ENCODE assay signal across 13 cellular contexts in the genomic region with DNA sequence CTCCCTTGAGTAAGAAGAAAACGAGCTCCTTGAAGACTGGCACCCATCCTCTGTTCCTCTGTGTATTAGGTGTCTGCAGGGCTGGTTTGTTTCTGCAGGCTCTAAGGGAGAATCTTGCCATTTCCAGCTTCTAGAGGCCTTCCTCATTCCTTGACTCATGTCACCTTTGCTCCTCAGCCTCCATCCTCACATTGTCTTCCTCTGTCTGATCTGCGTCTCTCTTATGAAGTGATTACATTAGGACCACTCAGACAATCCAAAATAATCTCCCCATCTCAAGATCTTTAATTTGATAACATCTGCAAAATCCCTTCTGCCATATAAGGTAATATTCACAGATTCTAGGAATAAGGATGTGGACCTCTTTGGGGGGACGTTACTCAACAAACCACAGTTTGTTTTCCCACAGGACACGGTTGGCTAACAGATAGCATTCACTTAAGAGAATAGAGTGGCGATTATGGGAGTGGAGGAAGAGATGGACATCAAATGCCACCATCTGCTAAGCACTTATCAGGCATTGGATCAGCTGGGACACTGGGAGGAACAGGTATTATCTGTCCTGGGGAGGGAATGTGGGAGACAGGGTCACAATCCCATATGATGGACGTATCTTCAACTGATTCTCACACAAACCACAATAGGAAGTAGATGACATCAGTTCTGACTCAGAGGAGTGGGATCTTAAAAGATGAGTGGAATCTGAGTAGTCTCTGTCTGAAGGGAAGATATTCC. TPM values are rescaled to one million over a fixed set of nuclear protein-coding genes. Genes with fewer than 3 reads are reported as not detected.
DNase-seq lines count a peak whose midpoint lies in the region; ATAC-seq, FAIRE-seq and TF ChIP-seq lines count a peak whose summit lies in the region.
"Had no signal": no experiment of that assay in that cellular context is flagged by ENCODE, and none has a peak within 500 bp of the region (broad histone marks: within the 10 kb centered on the region; RNA-seq: fewer than 3 reads in every experiment).

No MANE protein-coding gene starts in this region.

- TF ChIP-seq EP300 in A549 (IDR thresholded peaks at IDR 0.05) (no peak), sigmoid colon (IDR thresholded peaks at IDR 0.05) (no peak)

- H3K4me3 ChIP-seq in A549: no peak overlapping the region
- H3K4me3 ChIP-seq in sigmoid colon: no peak overlapping the region
- H3K4me3 ChIP-seq: lung had no signal

- H3K27me3 ChIP-seq in foreskin keratinocyte (no peaks in the 10 kb centered on the region), sigmoid colon (no peaks in the 10 kb centered on the region)

- no peak for FAIRE-seq in A549 (lab: Jason Lieb, UNC)

- H3K4me1 ChIP-seq in A549: no peaks in the 10 kb centered on the region
- peaks cover 12% of the 10 kb centered on the region for H3K4me1 ChIP-seq in foreskin keratinocyte
- H3K4me1 ChIP-seq in sigmoid colon: peaks cover 0 to 11% (median 2%) of the 10 kb centered on the region in 4 donors

- ATAC-seq in A549 (peak; percentile 68 to 71; a peak in 3 of 6 replicates), foreskin keratinocyte (peak; percentile 99)
- ATAC-seq: sciatic nerve had no signal

- peak; percentile 23 to 28 for DNase-seq in A549 (ENCODE audit: low read depth in 1 of 2, low spot score in 1 of 2)
- peak; percentile 45 for DNase-seq in H4 (ENCODE audit: low spot score)
- peak; percentile 18 for DNase-seq in T1000 (lab: John Stamatoyannopoulos, UW)
- DNase-seq in foreskin keratinocyte: peak; percentile 78 to 89
- DNase-seq in HuH-7 (ENCODE audit: low spot score): no peak
- DNase-seq in cerebellar cortex (ENCODE audit: low spot score): no peak
- DNase-seq in sigmoid colon: no peak
- DNase-seq in ecto neural progenitor cell (ENCODE audit: low spot score): no peak
- DNase-seq: activated CD4-positive, alpha-beta T cell treated with anti-CD3 and anti-CD28 coated beads for 4 hours; NCI-H1694; OCI-M1 had no signal

- POLR2A ChIA-PET in A549 (lab: Yijun Ruan, JAX): no interaction called here

- WGBS in A549 (ENCODE audit: missing lambda C conversion rate): 51% methylated on average over 6 of the region's 6 CpGs
- 66 to 74% methylated on average over 6 of the region's 6 CpGs for WGBS in sigmoid colon, 2 donors

- intact Hi-C loops in sigmoid colon (cut with DNase I): no loop called here

- TF ChIP-seq CTCF in A549 (IDR thresholded peaks at IDR 0.05): no peak
- TF ChIP-seq CTCF in foreskin keratinocyte (conservative IDR thresholded peaks at IDR 0.05): no peak
- no peak for TF ChIP-seq CTCF in sigmoid colon (IDR thresholded peaks at IDR 0.05)

- CTCF ChIA-PET in A549 (lab: Yijun Ruan, JAX): interaction anchor here (0.9 kb wide), 1 partner anchor 276 kb away, joined by 3 read pairs; no protein-coding TSS in a partner anchor

- H3K9me3 ChIP-seq in A549: no peaks in the 10 kb centered on the region
- H3K9me3 ChIP-seq in sigmoid colon: no peaks in the 10 kb centered on the region

- no peaks in the 10 kb centered on the region for H3K36me3 ChIP-seq in sigmoid colon

- 0 out of 3 replicates have a peak overlapping the region, but pooled peaks have one; percentile 1 for H3K4me2 ChIP-seq in A549

- peak overlapping the region in 1 of 2 experiments; percentile 28; a peak in 1 of 6 replicates for H3K27ac ChIP-seq in A549
- H3K27ac ChIP-seq in foreskin keratinocyte: peak overlapping the region; percentile 3
- H3K27ac ChIP-seq in sigmoid colon: no peak overlapping the region

- TF ChIP-seq POLR2A in A549 (IDR thresholded peaks at IDR 0.05; ENCODE audit: low read length): no peak
- TF ChIP-seq POLR2A in sigmoid colon (IDR thresholded peaks at IDR 0.05): no peak

- no peak for TF ChIP-seq RAD21 in A549 (conservative IDR thresholded peaks at IDR 0.05 in 1 of 2, IDR thresholded peaks at IDR 0.05 in 1 of 2)

TF ChIP-seq in A549, 52 proteins besides CTCF, POLR2A, EP300 and RAD21:
- TF ChIP-seq, protein P1, sequence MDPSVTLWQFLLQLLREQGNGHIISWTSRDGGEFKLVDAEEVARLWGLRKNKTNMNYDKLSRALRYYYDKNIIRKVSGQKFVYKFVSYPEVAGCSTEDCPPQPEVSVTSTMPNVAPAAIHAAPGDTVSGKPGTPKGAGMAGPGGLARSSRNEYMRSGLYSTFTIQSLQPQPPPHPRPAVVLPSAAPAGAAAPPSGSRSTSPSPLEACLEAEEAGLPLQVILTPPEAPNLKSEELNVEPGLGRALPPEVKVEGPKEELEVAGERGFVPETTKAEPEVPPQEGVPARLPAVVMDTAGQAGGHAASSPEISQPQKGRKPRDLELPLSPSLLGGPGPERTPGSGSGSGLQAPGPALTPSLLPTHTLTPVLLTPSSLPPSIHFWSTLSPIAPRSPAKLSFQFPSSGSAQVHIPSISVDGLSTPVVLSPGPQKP (IDR thresholded peaks at IDR 0.05; ENCODE audit: low read depth, low read length): no peak
- TF ChIP-seq MYC (IDR thresholded peaks at IDR 0.05; ENCODE audit: borderline replicate concordance, low read length) (no peak), HOXB5 (CRISPR knock-in tag; IDR thresholded peaks at IDR 0.05) (no peak), FOSB (CRISPR knock-in tag; IDR thresholded peaks at IDR 0.05) (no peak), CHD2 (IDR thresholded peaks at IDR 0.05; ENCODE audit: low read length, partially characterized antibody) (no peak), ZFP36 (IDR thresholded peaks at IDR 0.05; ENCODE audit: borderline replicate concordance, partially characterized antibody) (no peak), NFE2L2 (conservative IDR thresholded peaks at IDR 0.05; ENCODE audit: low read length) (no peak), HDAC2 (IDR thresholded peaks at IDR 0.05) (no peak), EHF (CRISPR knock-in tag; IDR thresholded peaks at IDR 0.05) (no peak), ESRRA (IDR thresholded peaks at IDR 0.05; ENCODE audit: borderline replicate concordance, low read length) (no peak), JUNB (IDR thresholded peaks at IDR 0.05) (no peak), PHF8 (IDR thresholded peaks at IDR 0.05; ENCODE audit: borderline replicate concordance, low read depth) (no peak), EHMT2 (IDR thresholded peaks at IDR 0.05; ENCODE audit: low read depth) (no peak)
- TF ChIP-seq, protein P2, sequence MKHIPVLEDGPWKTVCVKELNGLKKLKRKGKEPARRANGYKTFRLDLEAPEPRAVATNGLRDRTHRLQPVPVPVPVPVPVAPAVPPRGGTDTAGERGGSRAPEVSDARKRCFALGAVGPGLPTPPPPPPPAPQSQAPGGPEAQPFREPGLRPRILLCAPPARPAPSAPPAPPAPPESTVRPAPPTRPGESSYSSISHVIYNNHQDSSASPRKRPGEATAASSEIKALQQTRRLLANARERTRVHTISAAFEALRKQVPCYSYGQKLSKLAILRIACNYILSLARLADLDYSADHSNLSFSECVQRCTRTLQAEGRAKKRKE (CRISPR knock-in tag; IDR thresholded peaks at IDR 0.05; ENCODE audit: low read depth): no peak
- TF ChIP-seq, protein P3, sequence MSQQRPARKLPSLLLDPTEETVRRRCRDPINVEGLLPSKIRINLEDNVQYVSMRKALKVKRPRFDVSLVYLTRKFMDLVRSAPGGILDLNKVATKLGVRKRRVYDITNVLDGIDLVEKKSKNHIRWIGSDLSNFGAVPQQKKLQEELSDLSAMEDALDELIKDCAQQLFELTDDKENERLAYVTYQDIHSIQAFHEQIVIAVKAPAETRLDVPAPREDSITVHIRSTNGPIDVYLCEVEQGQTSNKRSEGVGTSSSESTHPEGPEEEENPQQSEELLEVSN (IDR thresholded peaks at IDR 0.05; ENCODE audit: borderline replicate concordance, low read depth): no peak
- TF ChIP-seq, protein P4, sequence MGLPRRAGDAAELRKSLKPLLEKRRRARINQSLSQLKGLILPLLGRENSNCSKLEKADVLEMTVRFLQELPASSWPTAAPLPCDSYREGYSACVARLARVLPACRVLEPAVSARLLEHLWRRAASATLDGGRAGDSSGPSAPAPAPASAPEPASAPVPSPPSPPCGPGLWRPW (IDR thresholded peaks at IDR 0.05): no peak
- TF ChIP-seq, protein P5, sequence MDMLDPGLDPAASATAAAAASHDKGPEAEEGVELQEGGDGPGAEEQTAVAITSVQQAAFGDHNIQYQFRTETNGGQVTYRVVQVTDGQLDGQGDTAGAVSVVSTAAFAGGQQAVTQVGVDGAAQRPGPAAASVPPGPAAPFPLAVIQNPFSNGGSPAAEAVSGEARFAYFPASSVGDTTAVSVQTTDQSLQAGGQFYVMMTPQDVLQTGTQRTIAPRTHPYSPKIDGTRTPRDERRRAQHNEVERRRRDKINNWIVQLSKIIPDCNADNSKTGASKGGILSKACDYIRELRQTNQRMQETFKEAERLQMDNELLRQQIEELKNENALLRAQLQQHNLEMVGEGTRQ (IDR thresholded peaks at IDR 0.05): no peak

RNA-seq across cellular contexts. Expression of a gene that starts 17.2 kb away (rescaled TPM):
- polyA plus RNA-seq in A549 (2011; rRNA removed) (1.3 and 1.4 TPM in 2 replicates), A549 (2017; fragmentation: RNase III; extraction: RNeasy Plus Mini Kit Qiagen cat#74134 plus additional on column Dnase treatment) (0.68 to 0.94 TPM (median 0.93 TPM) in 3 replicates), foreskin keratinocyte (0.90 and 1.1 TPM in 2 replicates), sigmoid colon (1 to 10 TPM; 3.5 to 5.4 (median 5.2) TPM)
- 0.26 and 0.31 TPM in 2 replicates for polyA plus RNA-seq in A549 (2012; cell fraction: cytosol; rRNA removed)
- 0.16 and 0.21 TPM in 2 replicates for polyA plus RNA-seq in A549 (2012; cell fraction: nucleus; rRNA removed)
- polyA minus RNA-seq in A549 (2011; rRNA and poly(A)+ RNA removed): 3.3 and 4.8 TPM in 2 replicates
- total RNA-seq in H4 (2014; rRNA removed; shearing (Covaris generic)): 4.5 and 6.9 TPM in 2 replicates
- total RNA-seq in foreskin keratinocyte (4.1 and 6.9 TPM in 2 replicates), sigmoid colon (10 to 100 TPM; 11.0 to 18.0 (median 12.0) TPM)

Comparison
In these comparisons a context has a peak if more than half of its experiments do, and no peak if none do; other contexts are left out.
1. DNase-seq: peak in A549 (2 of 2), H4 (single experiment), T1000 (single experiment) and foreskin keratinocyte (2 of 2); none in HuH-7 (single experiment), cerebellar cortex (single experiment), sigmoid colon (single experiment) and ecto neural progenitor cell (single experiment).